ENCODE assay signal across 26 cellular contexts in genomic region chr13:95585867-95586266, GRCh38. TPM values are rescaled to one million over a fixed set of nuclear protein-coding genes. Genes with fewer than 3 reads are reported as not detected.
"Had no signal": no experiment of that assay in that cellular context is flagged by ENCODE, and none has a peak within 500 bp of the region (broad histone marks: within the 10 kb centered on the region; RNA-seq: fewer than 3 reads in every experiment).

No MANE protein-coding gene starts in this region.

- H3K36me3 ChIP-seq: colonic mucosa, left lung had no signal

- H3K27me3 ChIP-seq: colonic mucosa, esophagus squamous epithelium, gastroesophageal sphincter, heart right ventricle, left lung had no signal

- H3K4me3 ChIP-seq: colonic mucosa, esophagus squamous epithelium, gastroesophageal sphincter, heart right ventricle, left lung, lower lobe of right lung, mucosa of descending colon had no signal

- ATAC-seq: effector memory CD8-positive, alpha-beta T cell; esophagus mucosa; gastroesophageal sphincter; heart right ventricle; left cardiac atrium; left lung; left ventricle myocardium superior; lower lobe of right lung; mucosa of descending colon had no signal

- H3K4me1 ChIP-seq: colonic mucosa, esophagus squamous epithelium, gastroesophageal sphincter, heart right ventricle, left lung, lower lobe of right lung had no signal

- FAIRE-seq: islet of Langerhans, keratinocyte had no signal

- DNase-seq: colonic mucosa; cortex of kidney; effector CD8-positive, alpha-beta T cell; effector memory CD8-positive, alpha-beta T cell; endodermal cell; erythroblast; esophagus squamous epithelium; foreskin fibroblast; glutamatergic neuron; head of caudate nucleus; heart right ventricle; hippocampal formation; left cardiac atrium; left lung; left ventricle myocardium superior; lower lobe of right lung; mesenchymal stem cell; mucosa of descending colon; naive B cell had no signal

- H3K27ac ChIP-seq: colonic mucosa, epithelial cell of prostate, esophagus squamous epithelium, gastroesophageal sphincter, heart right ventricle, left lung, lower lobe of right lung had no signal

- H3K9me3 ChIP-seq: colonic mucosa, esophagus squamous epithelium, gastroesophageal sphincter, heart right ventricle, left lung, lower lobe of right lung, mucosa of descending colon had no signal

RNA-seq across cellular contexts. Expression of gene CLDN10, which starts 33.3 kb away (rescaled TPM):
- total RNA-seq: left cardiac atrium, left ventricle myocardium superior, mesenteric fat pad, myocyte had no signal
- polyA plus RNA-seq: keratinocyte had no signal
